In the genomic region with DNA sequence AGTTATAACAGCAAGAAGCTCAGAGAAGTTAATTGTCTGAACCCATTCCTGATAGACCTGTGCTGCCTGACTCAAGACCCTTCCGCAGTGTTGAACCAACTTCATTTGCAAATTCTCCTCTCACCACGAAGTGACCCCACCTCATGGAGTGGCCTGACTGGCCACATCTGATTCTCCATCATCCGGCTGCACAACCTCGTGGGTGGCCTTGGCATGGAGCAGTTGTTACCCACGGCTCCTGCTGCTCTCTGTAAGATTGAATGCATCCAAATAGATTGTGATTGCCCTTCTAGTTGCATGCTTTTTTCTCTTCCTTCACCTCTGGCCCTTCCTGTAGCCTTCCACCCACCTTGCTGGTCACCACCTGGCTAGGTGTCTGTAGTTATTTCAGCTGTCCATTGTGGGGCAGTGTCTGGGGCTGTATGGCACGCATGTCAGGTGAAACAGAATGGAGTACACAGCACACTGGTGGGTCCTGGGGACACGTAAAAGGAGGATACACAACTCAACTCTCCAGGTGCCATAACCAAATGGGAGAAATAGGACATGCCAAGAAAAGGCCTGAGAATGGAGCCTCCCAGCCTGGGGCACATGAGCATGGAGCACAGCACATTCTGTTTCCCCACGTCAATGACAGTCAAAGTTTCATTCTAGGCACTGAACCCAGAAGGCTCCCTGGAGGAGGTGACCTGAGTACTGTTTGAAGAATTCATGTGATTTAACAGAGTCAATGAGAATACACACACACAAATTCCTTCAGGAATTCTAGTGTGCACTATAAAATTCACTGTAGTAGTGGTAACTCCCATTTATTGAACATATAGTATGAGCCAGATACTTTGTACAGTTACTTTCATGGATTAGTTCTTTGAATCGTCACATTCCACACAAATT, we compare ENCODE assay signal across 19 cellular contexts.
"Had no signal": no experiment of that assay in that cellular context is flagged by ENCODE, and none has a peak within 500 bp of the region (broad histone marks: within the 10 kb centered on the region; RNA-seq: fewer than 3 reads in every experiment).

No MANE protein-coding gene starts in this region.

- DNase-seq: cortex of kidney; dorsolateral prefrontal cortex; effector CD8-positive, alpha-beta T cell; foreskin melanocyte; heart left ventricle; hippocampal formation; kidney glomerular epithelial cell; mucosa of descending colon; naive thymus-derived CD8-positive, alpha-beta T cell; posterior cingulate gyrus; sigmoid colon; stimulated activated CD4-positive, alpha-beta T cell treated with anti-CD3 and anti-CD28 coated beads, Interleukin-2, amount 100 ng/mL, for 24 hours; stimulated activated naive CD4-positive, alpha-beta T cell; stomach; substantia nigra; transverse colon had no signal

- H3K4me3 ChIP-seq: dorsolateral prefrontal cortex, heart left ventricle, mucosa of descending colon, sigmoid colon, skin epidermis, stomach, thoracic aorta, transverse colon had no signal

- ATAC-seq: heart left ventricle; mucosa of descending colon; naive thymus-derived CD8-positive, alpha-beta T cell had no signal

- H3K4me1 ChIP-seq: heart left ventricle, sigmoid colon, stomach, transverse colon had no signal

- H3K9me3 ChIP-seq: heart left ventricle, mucosa of descending colon, neutrophil, sigmoid colon, stomach, thoracic aorta, transverse colon had no signal

- H3K27ac ChIP-seq: dorsolateral prefrontal cortex, heart left ventricle, neutrophil, sigmoid colon, skin epidermis, stomach, thoracic aorta, transverse colon had no signal

- H3K27me3 ChIP-seq: dorsolateral prefrontal cortex, sigmoid colon, transverse colon had no signal

- H3K36me3 ChIP-seq: heart left ventricle, neutrophil, sigmoid colon, stomach, thoracic aorta, transverse colon had no signal
